In genomic region chr6:163839296-163839695, GRCh38 we compare ENCODE assay signal across 21 cellular contexts.
"Had no signal": no experiment of that assay in that cellular context is flagged by ENCODE, and none has a peak within 500 bp of the region (broad histone marks: within the 10 kb centered on the region; RNA-seq: fewer than 3 reads in every experiment).

No MANE protein-coding gene starts in this region.

- DNase-seq: foreskin keratinocyte; immature natural killer cell; kidney; left cardiac atrium; left ventricle myocardium inferior; lower lobe of right lung; natural killer cell; occipital lobe; pancreas; retina; right lobe of liver; spleen; stimulated activated CD4-positive, alpha-beta T cell treated with anti-CD3 and anti-CD28 coated beads, Interleukin-15, amount 100 ng/mL, for 24 hours; stimulated activated CD4-positive, alpha-beta T cell treated with anti-CD3 and anti-CD28 coated beads, Interleukin-1b, Interleukin-23, amount 100 ng/mL, for 48 hours; stimulated activated CD4-positive, alpha-beta T cell treated with anti-CD3 and anti-CD28 coated beads, Interleukin-4, amount 100 ng/mL, for 24 hours; tibial artery; upper lobe of right lung had no signal

- ATAC-seq: foreskin keratinocyte; left cardiac atrium; lower lobe of right lung; natural killer cell; pancreas; right lobe of liver; stimulated activated memory B cell treated with anti-CD40 and anti-IgM and Interleukin-4, amounts not matched to agents 10 μg/mL and 1 μg/mL and 100 μg/mL, for 72 hours; upper lobe of right lung had no signal

- H3K9me3 ChIP-seq: left ventricle myocardium inferior, lower lobe of right lung, pancreas, prostate gland, right lobe of liver, tibial artery, upper lobe of right lung, vagina had no signal

- H3K27me3 ChIP-seq: foreskin keratinocyte, neural progenitor cell, pancreas, right lobe of liver, tibial artery, upper lobe of right lung, vagina had no signal

- H3K27ac ChIP-seq: foreskin keratinocyte, left ventricle myocardium inferior, lower lobe of right lung, neural progenitor cell, pancreas, prostate gland, right lobe of liver, spleen, tibial artery, upper lobe of right lung, vagina had no signal

- FAIRE-seq: kidney, pancreas had no signal

- H3K4me1 ChIP-seq: foreskin keratinocyte, lower lobe of right lung, pancreas, prostate gland, right lobe of liver, spleen, upper lobe of right lung had no signal

- H2AFZ ChIP-seq: neural progenitor cell had no signal

- H3K4me2 ChIP-seq: neural progenitor cell had no signal

- H3K36me3 ChIP-seq: left ventricle myocardium inferior, lower lobe of right lung, neural progenitor cell, pancreas, prostate gland, right lobe of liver, spleen, tibial artery, upper lobe of right lung, vagina had no signal

- H3K4me3 ChIP-seq: left ventricle myocardium inferior, lower lobe of right lung, neural progenitor cell, pancreas, prostate gland, right lobe of liver, spleen, tibial artery, upper lobe of right lung, vagina had no signal

- H3K9ac ChIP-seq: neural progenitor cell had no signal
